Comparison of ENCODE assay signal across 18 cellular contexts in genomic region chr1:106889504-106890027, GRCh38.
DNase-seq lines count a peak whose midpoint lies in the region; ATAC-seq, FAIRE-seq and TF ChIP-seq lines count a peak whose summit lies in the region.
"Had no signal": no experiment of that assay in that cellular context is flagged by ENCODE, and none has a peak within 500 bp of the region (broad histone marks: within the 10 kb centered on the region; RNA-seq: fewer than 3 reads in every experiment).

No MANE protein-coding gene starts in this region.

- TF ChIP-seq CTCF in SK-N-SH (IDR thresholded peaks at IDR 0.05) (no peak), neural cell (IDR thresholded peaks at IDR 0.05; ENCODE audit: poor library complexity, severe bottlenecking) (peak; percentile 34), GM23338 (conservative IDR thresholded peaks at IDR 0.05; ENCODE audit: low read depth in 2 of 2) (no peak)

- H3K79me2 ChIP-seq in SK-N-SH (ENCODE audit: insufficient read depth) = no peaks in the 10 kb centered on the region
- H3K79me2 ChIP-seq in neural cell (replicated peaks; ENCODE audit: insufficient read depth, low read length) = no peaks in the 10 kb centered on the region
- H3K79me2 ChIP-seq in GM23338 (replicated peaks; ENCODE audit: insufficient read depth) = no peaks in the 10 kb centered on the region

- H3K9ac ChIP-seq in SK-N-SH (no peak overlapping the region), neural cell (ENCODE audit: low read length) (no peak overlapping the region)
- H3K9ac ChIP-seq: BLaER1 had no signal

- no peak for TF ChIP-seq POLR2A in H54 (IDR thresholded peaks at IDR 0.05; ENCODE audit: low read depth, low read length)

- ATAC-seq in SK-N-SH treated with all-trans-retinoic acid at 6 μM for 48 hours = no peak
- ATAC-seq in GM23338 = no peak
- ATAC-seq in HG03354 (IDR thresholded peaks at IDR 0.05; ENCODE audit: poor library complexity, severe bottlenecking, unreplicated experiment) = no peak

- H3K4me3 ChIP-seq in SK-N-SH (ENCODE audit: low read depth in 2 of 2, low read length in 1 of 2) (no peak overlapping the region), neural cell (ENCODE audit: low read length) (no peak overlapping the region), GM23338 (no peak overlapping the region)
- H3K4me3 ChIP-seq: BLaER1 had no signal

- POLR2A ChIA-PET in SK-N-SH (lab: Yijun Ruan, JAX) = no interaction called here

- H3K36me3 ChIP-seq in SK-N-SH (replicated peaks in 1 of 2; ENCODE audit: control insufficient read depth in 1 of 2, insufficient read depth in 2 of 2, low read length in 1 of 2) (no peaks in the 10 kb centered on the region), neural cell (ENCODE audit: insufficient read depth, low read length) (no peaks in the 10 kb centered on the region), GM23338 (ENCODE audit: insufficient read depth) (no peaks in the 10 kb centered on the region)
- H3K36me3 ChIP-seq: BLaER1 had no signal

- 33% methylated on average over 5 of the region's 5 CpGs for WGBS in SK-N-SH (ENCODE audit: low lambda C conversion rate)

- H3K9me3 ChIP-seq in SK-N-SH = no peaks in the 10 kb centered on the region
- H3K9me3 ChIP-seq in neural cell (ENCODE audit: low read length) = no peaks in the 10 kb centered on the region
- H3K9me3 ChIP-seq: BLaER1 had no signal

- H4K20me1 ChIP-seq in SK-N-SH (ENCODE audit: insufficient read depth) = no peaks in the 10 kb centered on the region
- H4K20me1 ChIP-seq in neural cell (ENCODE audit: insufficient read depth) = no peaks in the 10 kb centered on the region
- no peaks in the 10 kb centered on the region for H4K20me1 ChIP-seq in GM23338 (replicated peaks; ENCODE audit: insufficient read depth)
- H4K20me1 ChIP-seq: BLaER1 had no signal

- H3K27me3 ChIP-seq in SK-N-SH (ENCODE audit: insufficient read depth) = no peaks in the 10 kb centered on the region
- H3K27me3 ChIP-seq in neural cell (ENCODE audit: insufficient read depth, low read depth, low read length) = peaks cover 12% of the 10 kb centered on the region
- H3K27me3 ChIP-seq in GM23338 (ENCODE audit: insufficient read depth) = no peaks in the 10 kb centered on the region
- H3K27me3 ChIP-seq: BLaER1 had no signal

- H3K36me3 Mint-ChIP-seq in GM23338 (ENCODE audit: low read depth) = no peaks in the 10 kb centered on the region
- H3K36me3 Mint-ChIP-seq: CD14-positive monocyte; CD4-positive, alpha-beta memory T cell had no signal

- no peak overlapping the region for H2AFZ ChIP-seq in SK-N-SH (ENCODE audit: low read depth)
- no peak overlapping the region for H2AFZ ChIP-seq in neural cell (ENCODE audit: low read depth, low read length)
- no peak overlapping the region; the same call in none of the 2 replicates for H2AFZ ChIP-seq in GM23338

- no peaks in the 10 kb centered on the region; a peak in 1 of 4 replicates for H3K4me1 ChIP-seq in SK-N-SH (ENCODE audit: control insufficient read depth in 1 of 2, insufficient read depth in 2 of 2, low read depth in 1 of 2, low read length in 1 of 2)
- H3K4me1 ChIP-seq in GM23338 (ENCODE audit: insufficient read depth) = no peaks in the 10 kb centered on the region
- H3K4me1 ChIP-seq: BLaER1 had no signal

- H3K27ac Mint-ChIP-seq in GM23338 = no peak overlapping the region
- H3K27ac Mint-ChIP-seq: CD14-positive monocyte; CD4-positive, alpha-beta memory T cell had no signal

- no peaks in the 10 kb centered on the region for H3K27me3 Mint-ChIP-seq in GM23338 (ENCODE audit: insufficient read depth, low read depth, poor library complexity)

- H3F3A ChIP-seq in SK-N-SH (replicated peaks; ENCODE audit: insufficient read depth) (no peaks in the 10 kb centered on the region), neural cell (ENCODE audit: insufficient read depth, low read length, poor library complexity, severe bottlenecking) (peaks cover 6% of the 10 kb centered on the region), GM23338 (replicated peaks; ENCODE audit: low read depth) (no peaks in the 10 kb centered on the region)

- no peak overlapping the region for H3K4me2 ChIP-seq in SK-N-SH
- no peak overlapping the region for H3K4me2 ChIP-seq in neural cell (ENCODE audit: low read length)
- no peak overlapping the region for H3K4me2 ChIP-seq in GM23338
- H3K4me2 ChIP-seq: BLaER1 had no signal

- CTCF ChIA-PET in SK-N-SH (lab: Yijun Ruan, JAX) = no interaction called here

- no peak overlapping the region for H3K4me3 Mint-ChIP-seq in GM23338
- H3K4me3 Mint-ChIP-seq: CD14-positive monocyte; CD4-positive, alpha-beta memory T cell had no signal

- no peak for TF ChIP-seq RAD21 in SK-N-SH (IDR thresholded peaks at IDR 0.05; ENCODE audit: low read length)
- peak; percentile 56 for TF ChIP-seq RAD21 in neural cell (conservative IDR thresholded peaks at IDR 0.05)

- H3K9me3 Mint-ChIP-seq in GM23338 = no peaks in the 10 kb centered on the region

- peaks cover 3% of the 10 kb centered on the region; the same call in 1 of the 3 replicates for H3K4me1 Mint-ChIP-seq in GM23338
- H3K4me1 Mint-ChIP-seq: CD14-positive monocyte; CD4-positive, alpha-beta memory T cell had no signal

- H3K9me2 ChIP-seq in SK-N-SH (no peaks in the 10 kb centered on the region), neural cell (ENCODE audit: insufficient read depth, low read length) (no peaks in the 10 kb centered on the region), GM23338 (ENCODE audit: insufficient read depth) (no peaks in the 10 kb centered on the region)

- TF ChIP-seq EP300 in SK-N-SH (IDR thresholded peaks at IDR 0.05; ENCODE audit: borderline replicate concordance in 1 of 2, low read depth in 1 of 2, low read length in 1 of 2) = no peak
- peak; percentile 100 for TF ChIP-seq EP300 in neural cell (conservative IDR thresholded peaks at IDR 0.05; ENCODE audit: poor library complexity, severe bottlenecking)

- no peak overlapping the region for H3K27ac ChIP-seq in SK-N-SH (ENCODE audit: low read depth in 2 of 2, low read length in 1 of 2)
- H3K27ac ChIP-seq in neural cell (ENCODE audit: low read length) = no peak overlapping the region
- no peak overlapping the region for H3K27ac ChIP-seq in GM23338 (ENCODE audit: low read depth)
- H3K27ac ChIP-seq: BLaER1 had no signal

- DNase-seq in SK-N-SH (peak; percentile 9), H54 (ENCODE audit: insufficient read length, low spot score) (peak; percentile 1), OCI-M1 (lab: John Stamatoyannopoulos, UW) (peak; percentile 48), GM23338 (ENCODE audit: low spot score) (no peak), NCI-H2081 treated with DMSO at 0.1 percent for 48 hours (lab: John Stamatoyannopoulos, UW) (no peak)
- DNase-seq: 8988T; CD4-positive, alpha-beta memory T cell; DMS153; DMS79; GDM1; GOT3; HCEC 1CT had no signal

- peak; percentile 85 for FAIRE-seq in H54 (lab: Jason Lieb, UNC)
- FAIRE-seq: HTR-8/SVneo had no signal

TF ChIP-seq in SK-N-SH, 30 proteins besides CTCF, POLR2A, EP300 and RAD21 (continues in another document):
- TF ChIP-seq NFIC (IDR thresholded peaks at IDR 0.05; ENCODE audit: borderline replicate concordance) (no peak), JUND (IDR thresholded peaks at IDR 0.05) (no peak), SMC3 (IDR thresholded peaks at IDR 0.05; ENCODE audit: low read depth, low read length) (no peak), FOXJ3 (CRISPR knock-in tag; IDR thresholded peaks at IDR 0.05) (no peak), RFX5 (IDR thresholded peaks at IDR 0.05; ENCODE audit: low read length) (no peak), TCF12 (IDR thresholded peaks at IDR 0.05) (no peak), ELF1 (IDR thresholded peaks at IDR 0.05) (no peak), EZH2phosphoT487 (IDR thresholded peaks at IDR 0.05; ENCODE audit: borderline replicate concordance, low read depth) (no peak), TEAD4 (IDR thresholded peaks at IDR 0.05; ENCODE audit: borderline replicate concordance, insufficient read depth) (no peak)

TF ChIP-seq in SK-N-SH treated with all-trans-retinoic acid at 6 μM for 48 hours, 23 proteins besides CTCF, POLR2A, EP300 and RAD21 (continues in another document):
- TF ChIP-seq CREB5 (CRISPR knock-in tag; IDR thresholded peaks at IDR 0.05; ENCODE audit: low read depth) (no peak), SNAI2 (CRISPR knock-in tag; IDR thresholded peaks at IDR 0.05) (no peak), RARB (CRISPR knock-in tag; IDR thresholded peaks at IDR 0.05) (no peak)

TF ChIP-seq in neural cell, 6 proteins besides CTCF, POLR2A, EP300 and RAD21 (continues in another document):
- TF ChIP-seq MXI1 (conservative IDR thresholded peaks at IDR 0.05; ENCODE audit: poor library complexity, severe bottlenecking) = peak; percentile 60
- TF ChIP-seq POLR2AphosphoS5 (IDR thresholded peaks at IDR 0.05) = peak; percentile 100
- no peak for TF ChIP-seq TAF1 (IDR thresholded peaks at IDR 0.05; ENCODE audit: low read depth)
- TF ChIP-seq SMC3 (conservative IDR thresholded peaks at IDR 0.05; ENCODE audit: poor library complexity) = peak; percentile 42

TF ChIP-seq in GM23338, 12 proteins besides CTCF, POLR2A, EP300 and RAD21 (continues in another document):
- TF ChIP-seq NANOG (IDR thresholded peaks at IDR 0.05; ENCODE audit: borderline replicate concordance) = no peak
- TF ChIP-seq ZNF331 (CRISPR knock-in tag; IDR thresholded peaks at IDR 0.05; ENCODE audit: low read depth) = no peak
- TF ChIP-seq CREB1 (CRISPR knock-in tag; IDR thresholded peaks at IDR 0.05; ENCODE audit: low read depth) = no peak
- no peak for TF ChIP-seq EZH2phosphoT487 (IDR thresholded peaks at IDR 0.05; ENCODE audit: unreplicated experiment)
- TF ChIP-seq EZH2 (IDR thresholded peaks at IDR 0.05; ENCODE audit: low read depth, unreplicated experiment) = no peak
- no peak for TF ChIP-seq STAT1 (IDR thresholded peaks at IDR 0.05; ENCODE audit: unreplicated experiment)

Comparison
In these comparisons a context has a peak if more than half of its experiments do, and no peak if none do; other contexts are left out.
1. DNase-seq: peak in SK-N-SH (single experiment), H54 (single experiment) and OCI-M1 (single experiment); none in GM23338 (single experiment) and NCI-H2081 treated with DMSO at 0.1 percent for 48 hours (single experiment).